In genomic region chr3:172813462-172813861, GRCh38 we compare ENCODE assay signal across 35 cellular contexts.
"Had no signal": no experiment of that assay in that cellular context is flagged by ENCODE, and none has a peak within 500 bp of the region (broad histone marks: within the 10 kb centered on the region; RNA-seq: fewer than 3 reads in every experiment).

No MANE protein-coding gene starts in this region.

- DNase-seq: Karpas-422, Kasumi-1, MG63, MM.1S, MV-4-11, NCI-H1048, NCI-H1092, NCI-H1092 treated with DMSO at 0.1 percent for 48 hours, NCI-H1105, NCI-H1105 treated with DMSO at 0.1 percent for 48 hours, NCI-H1417, NCI-H1417 treated with DMSO at 0.1 percent for 48 hours, NCI-H1436, NCI-H1436 treated with DMSO at 0.1 percent for 48 hours, NCI-H146, NCI-H1694 treated with DMSO at 0.1 percent for 48 hours, NCI-H187, NCI-H187 treated with DMSO at 0.1 percent for 48 hours, NCI-H1930, NCI-H2029, NCI-H2029 treated with DMSO at 0.1 percent for 48 hours, NCI-H2081, NCI-H2081 treated with DMSO at 0.1 percent for 48 hours, NCI-H2107, NCI-H2171, NCI-H2171 treated with DMSO at 0.1 percent for 48 hours, NCI-H2227 treated with DMSO at 0.1 percent for 48 hours, NCI-H226, NCI-H345, NCI-H446, NCI-H446 treated with DMSO at 0.1 percent for 48 hours, NCI-H510A, NCI-H510A treated with DMSO at 0.1 percent for 48 hours, NCI-H524 had no signal

- H3K4me2 ChIP-seq: KMS-11 had no signal

- H3K27me3 ChIP-seq: MG63 had no signal

- H3K27ac ChIP-seq: KMS-11 had no signal

- H3K9me3 ChIP-seq: MG63 had no signal

- H3K9ac ChIP-seq: KMS-11 had no signal

- H3K4me3 ChIP-seq: MG63 had no signal
